ENCODE assay signal across 23 cellular contexts in the genomic region with DNA sequence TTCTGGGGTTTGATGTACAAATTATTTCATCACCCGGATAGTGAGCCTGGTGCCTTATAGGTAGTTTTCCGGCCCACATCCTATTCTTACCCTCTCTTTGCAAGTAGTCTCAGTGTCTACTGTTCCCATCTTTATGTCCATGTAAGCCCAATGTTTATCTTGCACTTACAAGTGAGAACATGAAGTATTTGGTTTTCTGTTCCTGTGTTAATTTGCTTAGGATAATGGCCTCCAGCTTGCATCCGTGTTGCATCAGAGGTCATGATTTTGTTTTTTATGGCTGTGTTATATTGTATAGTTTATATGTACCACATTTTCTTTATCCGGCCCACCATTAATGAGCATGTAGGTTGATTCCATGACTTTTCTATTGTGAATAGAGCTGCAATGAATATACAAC.
DNase-seq lines count a peak whose midpoint lies in the region; ATAC-seq, FAIRE-seq and TF ChIP-seq lines count a peak whose summit lies in the region.
"Had no signal": no experiment of that assay in that cellular context is flagged by ENCODE, and none has a peak within 500 bp of the region (broad histone marks: within the 10 kb centered on the region; RNA-seq: fewer than 3 reads in every experiment).

No MANE protein-coding gene starts in this region.

- no peak overlapping the region for H2AFZ ChIP-seq in ACC112 (ENCODE audit: low read length, unreplicated experiment)
- no peak overlapping the region for H2AFZ ChIP-seq in PC-9
- no peak overlapping the region for H2AFZ ChIP-seq in trophoblast cell (ENCODE audit: insufficient read depth, low read length, poor library complexity)

- no peak overlapping the region for H3K18ac ChIP-seq in trophoblast cell (ENCODE audit: low read length)

- no peak overlapping the region for H3K4ac ChIP-seq in trophoblast cell (ENCODE audit: low read depth, low read length)

- H3K9me3 ChIP-seq in PC-9 (ENCODE audit: insufficient read depth, low read depth) (peaks cover 18% of the 10 kb centered on the region), trophoblast cell (ENCODE audit: insufficient read depth, low read depth, low read length) (no peaks in the 10 kb centered on the region), lower lobe of right lung (no peaks in the 10 kb centered on the region)
- H3K9me3 ChIP-seq: Caco-2 had no signal

- no peak overlapping the region for H2BK5ac ChIP-seq in trophoblast cell (ENCODE audit: low read depth, low read length, poor library complexity)

- H3K4me3 ChIP-seq in ACC112 (ENCODE audit: low read depth, low read length) (no peak overlapping the region), PC-9 (no peak overlapping the region), epithelial cell of esophagus (ENCODE audit: low read length) (no peak overlapping the region), trophoblast cell (ENCODE audit: low read depth, low read length) (no peak overlapping the region), lower lobe of right lung (no peak overlapping the region)
- H3K4me3 ChIP-seq: SK-N-MC had no signal

- H3K79me2 ChIP-seq in ACC112 (ENCODE audit: control insufficient read depth, insufficient read depth, low read length, unreplicated experiment) (peaks cover 46% of the 10 kb centered on the region), PC-9 (ENCODE audit: low read depth) (no peaks in the 10 kb centered on the region), trophoblast cell (ENCODE audit: control insufficient read depth, insufficient read depth, low read length, poor library complexity) (no peaks in the 10 kb centered on the region)

- H3F3A ChIP-seq in PC-9 (ENCODE audit: insufficient read depth, low read depth), result peaks cover 19% of the 10 kb centered on the region

- TF ChIP-seq POLR2A in H54 (IDR thresholded peaks at IDR 0.05; ENCODE audit: low read depth, low read length), result no peak

- POLR2A ChIA-PET in PC-9 (lab: Charles Lee; ENCODE audit: unreplicated experiment), result no interaction called here

- no peak overlapping the region for H3K23ac ChIP-seq in trophoblast cell (ENCODE audit: low read length)

- BruUV-seq in PC-9 (replicated peaks; lab: Mats Ljungman, UMichigan), result no TSS peak

- peaks cover under 1% of the 10 kb centered on the region for H3K79me1 ChIP-seq in trophoblast cell (ENCODE audit: low read length)

- H4K91ac ChIP-seq in trophoblast cell (ENCODE audit: low read depth, low read length), result no peak overlapping the region

- no peaks in the 10 kb centered on the region for H3K27me3 ChIP-seq in ACC112 (ENCODE audit: insufficient read depth, low read length)
- H3K27me3 ChIP-seq in PC-9 (ENCODE audit: insufficient read depth, low read depth), result no peaks in the 10 kb centered on the region
- H3K27me3 ChIP-seq in trophoblast cell (ENCODE audit: insufficient read depth, low read length), result no peaks in the 10 kb centered on the region
- H3K27me3 ChIP-seq in lower lobe of right lung (ENCODE audit: low read depth), result no peaks in the 10 kb centered on the region

- H4K12ac ChIP-seq in trophoblast cell (ENCODE audit: low read depth, low read length), result no peak overlapping the region

- H3K9ac ChIP-seq in trophoblast cell (ENCODE audit: low read length), result no peak overlapping the region

- H4K20me1 ChIP-seq in PC-9 (ENCODE audit: insufficient read depth), result no peaks in the 10 kb centered on the region

- H2BK12ac ChIP-seq in trophoblast cell (ENCODE audit: low read length), result no peak overlapping the region

- H3K36me3 ChIP-seq in ACC112 (ENCODE audit: insufficient read depth, low read length) (peaks cover 14% of the 10 kb centered on the region; the same call in 1 of the 2 replicates), PC-9 (ENCODE audit: low read depth) (no peaks in the 10 kb centered on the region), trophoblast cell (ENCODE audit: control insufficient read depth in 1 of 2, insufficient read depth in 2 of 2, low read length in 2 of 2) (no peaks in the 10 kb centered on the region), lower lobe of right lung (no peaks in the 10 kb centered on the region)

- H3K27ac ChIP-seq in ACC112 (ENCODE audit: low read depth, low read length), result peak overlapping the region; percentile 95
- H3K27ac ChIP-seq in PC-9, result peak overlapping the region; percentile 74; the same call in 1 of the 2 replicates
- no peak overlapping the region for H3K27ac ChIP-seq in trophoblast cell (ENCODE audit: low read depth, low read length)
- H3K27ac ChIP-seq in lower lobe of right lung, result no peak overlapping the region
- H3K27ac ChIP-seq: C4-2B, SK-N-MC had no signal

- no CpG with 5 or more reads among the region's 4 CpGs for WGBS in trophoblast cell (ENCODE audit: extremely low coverage, insufficient coverage, insufficient read length)

- H3K4me1 ChIP-seq in ACC112 (ENCODE audit: control insufficient read depth, insufficient read depth, low read length, unreplicated experiment), result peaks cover 57% of the 10 kb centered on the region
- H3K4me1 ChIP-seq in PC-9 (replicated peaks; ENCODE audit: insufficient read depth), result peaks cover 39% of the 10 kb centered on the region
- peaks cover under 1% of the 10 kb centered on the region in 2 experiments for H3K4me1 ChIP-seq in trophoblast cell (ENCODE audit: control insufficient read depth in 1 of 2, insufficient read depth in 2 of 2, low read length in 2 of 2)
- no peaks in the 10 kb centered on the region for H3K4me1 ChIP-seq in lower lobe of right lung
- H3K4me1 ChIP-seq: Caco-2 had no signal

- peak; percentile 60 for FAIRE-seq in H54 (lab: Jason Lieb, UNC)
- FAIRE-seq: GM12891 had no signal

- ATAC-seq in GM21576 (IDR thresholded peaks at IDR 0.05; ENCODE audit: unreplicated experiment) (no peak), lower lobe of right lung (no peak)
- ATAC-seq: CD8-positive, alpha-beta T cell had no signal

- intact Hi-C loops in PC-9 (cut with micrococcal nuclease; ENCODE audit: unreplicated experiment), result no loop called here
- intact Hi-C loops in lower lobe of right lung (cut with DNase I), result no loop called here

- H2BK120ac ChIP-seq in trophoblast cell (ENCODE audit: insufficient read depth, low read length, poor library complexity), result no peak overlapping the region

- H3K14ac ChIP-seq in trophoblast cell (ENCODE audit: low read length), result no peak overlapping the region

- no peak overlapping the region for H2AK5ac ChIP-seq in trophoblast cell (ENCODE audit: low read length)

- H4K8ac ChIP-seq in trophoblast cell (ENCODE audit: low read depth, low read length), result no peak overlapping the region

- H3K4me2 ChIP-seq in PC-9 (no peak overlapping the region), trophoblast cell (ENCODE audit: low read length) (no peak overlapping the region)

- CTCF ChIA-PET in PC-9 (lab: Charles Lee), result no interaction called here

- H3K9me2 ChIP-seq in PC-9 (ENCODE audit: insufficient read depth), result no peaks in the 10 kb centered on the region

- DNase-seq in H54 (ENCODE audit: insufficient read length, low spot score) (no peak), PC-9 (no peak), epithelial cell of esophagus (ENCODE audit: low read depth) (peak; percentile 34), trophoblast cell (no peak), lower lobe of right lung (no peak)
- DNase-seq: Caco-2; CD8-positive, alpha-beta T cell; DMS79 treated with DMSO at 0.1 percent for 48 hours; GF-D8; H7; Kasumi-1; NCI-H1105 treated with DMSO at 0.1 percent for 48 hours; NCI-H146; NCI-H2107; NCI-H446 treated with DMSO at 0.1 percent for 48 hours; NCI-H748 treated with DMSO at 0.1 percent for 48 hours; RPMI8226; SIG-M5 had no signal

- TF ChIP-seq CTCF in PC-9 (conservative IDR thresholded peaks at IDR 0.05) (no peak), epithelial cell of esophagus (IDR thresholded peaks at IDR 0.05; ENCODE audit: insufficient read depth, low read depth, low read length, missing control alignments) (no peak), lower lobe of right lung (IDR thresholded peaks at IDR 0.05) (no peak)

Comparison
In these comparisons a context has a peak if more than half of its experiments do, and no peak if none do; other contexts are left out.
1. H3K27ac ChIP-seq: peak in ACC112 (single experiment) and PC-9 (single experiment); none in trophoblast cell (single experiment) and lower lobe of right lung (single experiment).